Comparison of ENCODE assay signal across 8 cellular contexts in genomic region chr19:53868892-53869804, GRCh38. TPM values are rescaled to one million over a fixed set of nuclear protein-coding genes. Genes with fewer than 3 reads are reported as not detected.
DNase-seq lines count a peak whose midpoint lies in the region; ATAC-seq and TF ChIP-seq lines count a peak whose summit lies in the region.

No MANE protein-coding gene starts in this region.

- peak overlapping the region; percentile 73 for H3K4me3 ChIP-seq in DOHH2 (ENCODE audit: low read length)
- peak overlapping the region; percentile 71 for H3K4me3 ChIP-seq in HEK293 (ENCODE audit: low read depth, low read length)
- H3K4me3 ChIP-seq in ectodermal cell (ENCODE audit: insufficient read depth, low read depth, low read length), result peak overlapping the region; percentile 75

- peaks cover 17% of the 10 kb centered on the region for H3K27me3 ChIP-seq in DOHH2 (ENCODE audit: control insufficient read depth, low read length)
- H3K27me3 ChIP-seq in ectodermal cell (ENCODE audit: control insufficient read depth, insufficient read depth, low read length, poor library complexity, severe bottlenecking), result no peaks in the 10 kb centered on the region

- CTCF ChIA-PET in HEK293 (lab: Yijun Ruan, JAX), result interaction anchor here (0.6 to 1.2 kb wide), 6 partner anchors 15 to 1737 kb away, joined by 3 to 4 read pairs (median 4); no protein-coding TSS in a partner anchor

- POLR2A ChIA-PET in HEK293 (lab: Yijun Ruan, JAX), result interaction anchor here (0.6 to 3.4 kb wide), 8 partner anchors 8 to 1220 kb away, joined by 3 to 39 read pairs (median 8); partner anchors contain the start of genes CNOT3 and PRKCG

- DNase-seq in NCI-H748 (lab: John Stamatoyannopoulos, UW; ENCODE audit: unreplicated experiment), result peak; percentile 89
- DNase-seq in activated CD8-positive, alpha-beta memory T cell treated with anti-CD3 and anti-CD28 coated beads for 1 hour (ENCODE audit: extremely low read depth in 1 of 2, low read depth in 1 of 2), result peak; percentile 67 to 77
- DNase-seq in lung microvascular endothelial cell (ENCODE audit: low read depth in 2 of 2), result peak; percentile 86 to 90
- peak; percentile 61 to 81 (median 73) for DNase-seq in stimulated activated CD4-positive, alpha-beta T cell treated with anti-CD3 and anti-CD28 coated beads, TNF-alpha, amount 100 ng/mL, for 4 hours (ENCODE audit: low read depth in 3 of 3)

- no peaks in the 10 kb centered on the region for H3K79me2 ChIP-seq in DOHH2 (ENCODE audit: control insufficient read depth, low read length)

- TF ChIP-seq CTCF in DOHH2 (IDR thresholded peaks at IDR 0.05; ENCODE audit: low read depth, low read length, poor library complexity, severe bottlenecking) (no peak), HEK293 (tag by site-specific recombination; IDR thresholded peaks at IDR 0.05) (peak; percentile 62)

- H3K27ac ChIP-seq in DOHH2 (ENCODE audit: low read depth, low read length) (no peak overlapping the region), HEK293 (ENCODE audit: extremely low read depth, low read depth, low read length) (peak overlapping the region; percentile 78), ectodermal cell (ENCODE audit: insufficient read depth, low read depth, low read length, poor library complexity, severe bottlenecking) (peak overlapping the region; percentile 84)

- H4K20me1 ChIP-seq in DOHH2 (ENCODE audit: control insufficient read depth, insufficient read depth, low read depth, low read length), result no peaks in the 10 kb centered on the region

- no peaks in the 10 kb centered on the region for H3F3A ChIP-seq in DOHH2 (ENCODE audit: control insufficient read depth, insufficient read depth)

- peak overlapping the region; percentile 80 for H3K4me2 ChIP-seq in DOHH2 (ENCODE audit: low read length)

- no peaks in the 10 kb centered on the region for H3K9me2 ChIP-seq in DOHH2 (replicated peaks; ENCODE audit: control insufficient read depth, low read length)

- WGBS in ectodermal cell, 2 experiments, result 0% methylated on average over 75 of the region's 75 CpGs

- H3K36me3 ChIP-seq in DOHH2 (ENCODE audit: control insufficient read depth, low read length) (no peaks in the 10 kb centered on the region), HEK293 (ENCODE audit: control insufficient read depth in 2 of 2, insufficient read depth in 1 of 2, low read length in 2 of 2) (peaks cover 0 to 9% of the 10 kb centered on the region in 2 experiments; a peak in 2 of 3 replicates), ectodermal cell (ENCODE audit: control insufficient read depth, insufficient read depth, low read length) (peaks cover 12% of the 10 kb centered on the region)

- no peak for ATAC-seq in GM21526 (IDR thresholded peaks at IDR 0.05; ENCODE audit: low FRiP score, unreplicated experiment)

- H3K4me1 ChIP-seq in DOHH2 (ENCODE audit: control insufficient read depth, low read length), result peaks cover 35% of the 10 kb centered on the region
- H3K4me1 ChIP-seq in HEK293 (ENCODE audit: control insufficient read depth, insufficient read depth, low read length), result peaks cover 15% of the 10 kb centered on the region
- peaks cover 8% of the 10 kb centered on the region for H3K4me1 ChIP-seq in ectodermal cell (ENCODE audit: control insufficient read depth, insufficient read depth, low read length)

- H3K9me3 ChIP-seq in DOHH2 (ENCODE audit: control insufficient read depth, insufficient read depth, low read length) (no peaks in the 10 kb centered on the region), HEK293 (ENCODE audit: control insufficient read depth, insufficient read depth, low read depth, low read length) (no peaks in the 10 kb centered on the region), ectodermal cell (ENCODE audit: control insufficient read depth, low read length) (no peaks in the 10 kb centered on the region)

TF ChIP-seq in HEK293, 187 proteins besides CTCF, POLR2A, EP300 and RAD21 (continues in another document):
- peak; percentile 73 for TF ChIP-seq SP7 (tag by site-specific recombination; IDR thresholded peaks at IDR 0.05)
- TF ChIP-seq HOXC10 (CRISPR knock-in tag; IDR thresholded peaks at IDR 0.05), result no peak
- TF ChIP-seq GLIS1 (tag by site-specific recombination; IDR thresholded peaks at IDR 0.05), result peak; percentile 87
- no peak for TF ChIP-seq ZFP37 (tag by site-specific recombination; IDR thresholded peaks at IDR 0.05)
- TF ChIP-seq ZNF548 (tag by site-specific recombination; IDR thresholded peaks at IDR 0.05), result no peak
- TF ChIP-seq ZNF302 (tag by site-specific recombination; IDR thresholded peaks at IDR 0.05; ENCODE audit: low read depth), result no peak
- no peak for TF ChIP-seq TSHZ1 (tag by site-specific recombination; IDR thresholded peaks at IDR 0.05; ENCODE audit: borderline replicate concordance)
- TF ChIP-seq ZNF677 (tag by site-specific recombination; IDR thresholded peaks at IDR 0.05), result no peak
- no peak for TF ChIP-seq ZNF26 (tag by site-specific recombination; IDR thresholded peaks at IDR 0.05)
- TF ChIP-seq ZSCAN5A (tag by site-specific recombination; IDR thresholded peaks at IDR 0.05), result no peak
- no peak for TF ChIP-seq ZNF777 (tag by site-specific recombination; IDR thresholded peaks at IDR 0.05; ENCODE audit: borderline replicate concordance)
- TF ChIP-seq ZEB2 (tag by site-specific recombination; IDR thresholded peaks at IDR 0.05), result peak; percentile 62; the same call in 1 of the 2 replicates

RNA-seq across cellular contexts. Expression of gene MYADM, which starts 1.5 kb away (rescaled TPM):
- 84.7 TPM for polyA plus RNA-seq in ectodermal cell (2013, experiment 1 of 4)
- polyA plus RNA-seq in ectodermal cell (2013, experiment 2 of 4), result 93.9 TPM
- 49.8 TPM for polyA plus RNA-seq in ectodermal cell (2013, experiment 3 of 4)
- polyA plus RNA-seq in ectodermal cell (2013, experiment 4 of 4), result 55.5 TPM
- 4.8 and 8.3 TPM in 2 replicates for total RNA-seq in lung microvascular endothelial cell

RNA-seq across cellular contexts. Expression of gene PRKCG, which starts 12.8 kb away (rescaled TPM):
- polyA plus RNA-seq in ectodermal cell (2013, experiment 1 of 4), result 12.1 TPM
- polyA plus RNA-seq in ectodermal cell (2013, experiment 2 of 4), result 11.7 TPM
- 10.4 TPM for polyA plus RNA-seq in ectodermal cell (2013, experiment 3 of 4)
- polyA plus RNA-seq in ectodermal cell (2013, experiment 4 of 4), result 11.3 TPM
- not detected in 2 replicates for total RNA-seq in lung microvascular endothelial cell

RNA-seq across cellular contexts. Expression of gene CACNG7, which starts 39.9 kb away (rescaled TPM):
- 35.0 TPM for polyA plus RNA-seq in ectodermal cell (2013, experiment 1 of 4)
- 36.5 TPM for polyA plus RNA-seq in ectodermal cell (2013, experiment 2 of 4)
- 30.5 TPM for polyA plus RNA-seq in ectodermal cell (2013, experiment 3 of 4)
- 38.1 TPM for polyA plus RNA-seq in ectodermal cell (2013, experiment 4 of 4)
- under 0.01 TPM in 1 of 2 replicates, not detected in the other for total RNA-seq in lung microvascular endothelial cell

RNA-seq across cellular contexts. Expression of gene NLRP12, which starts 45.0 kb away (rescaled TPM):
- not detected for polyA plus RNA-seq in ectodermal cell (2013, experiment 1 of 4)
- not detected for polyA plus RNA-seq in ectodermal cell (2013, experiment 2 of 4)
- polyA plus RNA-seq in ectodermal cell (2013, experiment 3 of 4), result not detected
- 0.08 TPM for polyA plus RNA-seq in ectodermal cell (2013, experiment 4 of 4)
- 0.40 and 0.44 TPM in 2 replicates for total RNA-seq in lung microvascular endothelial cell
